1 cellular context compared by ENCODE assay signal in the genomic region with DNA sequence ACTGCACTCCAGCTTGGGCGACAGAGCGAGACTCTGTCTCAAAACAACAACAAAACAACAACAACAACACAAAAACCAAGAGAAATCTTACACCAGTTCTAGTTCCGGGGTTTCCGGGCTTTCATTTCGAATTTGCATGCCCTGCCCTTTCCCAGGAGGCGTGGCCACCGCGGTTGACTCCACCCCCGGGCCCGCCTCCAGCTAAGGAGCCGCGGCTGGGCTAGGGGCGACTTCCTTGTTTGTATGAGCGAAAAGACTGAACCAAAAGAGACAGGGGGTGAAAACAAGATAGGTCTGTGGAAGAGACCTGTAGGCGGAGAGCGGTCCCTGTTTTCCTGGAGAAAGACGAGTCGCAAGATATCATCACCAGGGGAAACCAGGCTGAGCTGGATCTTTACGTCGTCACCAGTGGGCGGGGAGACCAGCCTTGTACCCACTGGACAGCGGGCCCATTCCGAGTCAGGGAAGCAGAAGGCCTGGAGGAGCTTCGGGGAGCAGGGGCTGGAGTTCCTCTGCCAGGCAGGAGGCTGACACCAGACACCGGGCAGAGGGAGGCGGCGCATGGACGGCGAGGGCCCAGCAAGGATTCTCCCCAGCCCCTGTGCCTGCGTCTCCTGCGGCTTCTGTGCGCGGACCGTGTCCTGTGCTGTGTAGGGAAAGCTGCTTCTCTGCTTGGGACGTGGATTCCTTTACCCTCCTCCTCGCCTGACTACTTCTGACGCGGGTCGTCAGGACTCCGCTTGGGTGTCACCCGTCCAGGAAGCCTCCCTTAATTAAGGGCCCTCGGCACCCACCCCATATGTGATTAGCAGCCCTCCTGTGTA.
TF ChIP-seq lines count a peak whose summit lies in the region.

No MANE protein-coding gene starts in this region.

TF ChIP-seq in HepG2, 621 proteins besides CTCF, POLR2A, EP300 and RAD21 (continued from another document and continues in another):
- TF ChIP-seq, protein P1, sequence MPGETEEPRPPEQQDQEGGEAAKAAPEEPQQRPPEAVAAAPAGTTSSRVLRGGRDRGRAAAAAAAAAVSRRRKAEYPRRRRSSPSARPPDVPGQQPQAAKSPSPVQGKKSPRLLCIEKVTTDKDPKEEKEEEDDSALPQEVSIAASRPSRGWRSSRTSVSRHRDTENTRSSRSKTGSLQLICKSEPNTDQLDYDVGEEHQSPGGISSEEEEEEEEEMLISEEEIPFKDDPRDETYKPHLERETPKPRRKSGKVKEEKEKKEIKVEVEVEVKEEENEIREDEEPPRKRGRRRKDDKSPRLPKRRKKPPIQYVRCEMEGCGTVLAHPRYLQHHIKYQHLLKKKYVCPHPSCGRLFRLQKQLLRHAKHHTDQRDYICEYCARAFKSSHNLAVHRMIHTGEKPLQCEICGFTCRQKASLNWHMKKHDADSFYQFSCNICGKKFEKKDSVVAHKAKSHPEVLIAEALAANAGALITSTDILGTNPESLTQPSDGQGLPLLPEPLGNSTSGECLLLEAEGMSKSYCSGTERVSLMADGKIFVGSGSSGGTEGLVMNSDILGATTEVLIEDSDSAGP (CRISPR knock-in tag; IDR thresholded peaks at IDR 0.05; ENCODE audit: borderline replicate concordance), result peak; percentile 77; the same call in 1 of the 2 replicates
- TF ChIP-seq ZNF747 (CRISPR knock-in tag; IDR thresholded peaks at IDR 0.05; ENCODE audit: borderline replicate concordance) (peak; percentile 44; the same call in 1 of the 2 replicates), KAT2B (IDR thresholded peaks at IDR 0.05; ENCODE audit: borderline replicate concordance, low read depth, low read length) (no peak), ZBTB10 (CRISPR knock-in tag; IDR thresholded peaks at IDR 0.05; ENCODE audit: borderline replicate concordance) (0 out of 2 replicates have a peak, but pooled peaks have one; percentile 44), SOX6 (IDR thresholded peaks at IDR 0.05) (no peak), SOX6 (CRISPR knock-in tag; IDR thresholded peaks at IDR 0.05) (no peak), GLMP (CRISPR knock-in tag; IDR thresholded peaks at IDR 0.05; ENCODE audit: borderline replicate concordance) (no peak), ZNF674 (CRISPR knock-in tag; IDR thresholded peaks at IDR 0.05; ENCODE audit: low read depth) (no peak), NKX3-1 (CRISPR knock-in tag; IDR thresholded peaks at IDR 0.05) (no peak), MAF1 (CRISPR knock-in tag; IDR thresholded peaks at IDR 0.05; ENCODE audit: borderline replicate concordance) (no peak; the same call in 1 of the 2 replicates), PRMT3 (CRISPR knock-in tag; IDR thresholded peaks at IDR 0.05; ENCODE audit: borderline replicate concordance, low read depth) (0 out of 2 replicates have a peak, but pooled peaks have one; percentile 17), ZNF235 (CRISPR knock-in tag; IDR thresholded peaks at IDR 0.05; ENCODE audit: borderline replicate concordance) (no peak), HMG20B (CRISPR knock-in tag; conservative IDR thresholded peaks at IDR 0.05) (no peak), POGK (CRISPR knock-in tag; conservative IDR thresholded peaks at IDR 0.05) (no peak; the same call in 1 of the 2 replicates), MED8 (CRISPR knock-in tag; IDR thresholded peaks at IDR 0.05; ENCODE audit: insufficient replicate concordance) (no peak), EEA1 (CRISPR knock-in tag; IDR thresholded peaks at IDR 0.05; ENCODE audit: borderline replicate concordance) (no peak; the same call in 1 of the 2 replicates), ZNF260 (CRISPR knock-in tag; IDR thresholded peaks at IDR 0.05; ENCODE audit: borderline replicate concordance, low read depth) (no peak), ZNF619 (CRISPR knock-in tag; IDR thresholded peaks at IDR 0.05) (no peak), ZNF253 (CRISPR knock-in tag; IDR thresholded peaks at IDR 0.05; ENCODE audit: borderline replicate concordance) (no peak), ZNF891 (CRISPR knock-in tag; IDR thresholded peaks at IDR 0.05) (peak; percentile 48; the same call in 1 of the 2 replicates), ZNF3 (CRISPR knock-in tag; IDR thresholded peaks at IDR 0.05) (no peak), ERF (CRISPR knock-in tag; IDR thresholded peaks at IDR 0.05) (peak; percentile 72), TBX3 (IDR thresholded peaks at IDR 0.05; ENCODE audit: borderline replicate concordance) (no peak), ZNF678 (CRISPR knock-in tag; IDR thresholded peaks at IDR 0.05) (peak; percentile 63; the same call in 1 of the 2 replicates), SMAD9 (CRISPR knock-in tag; IDR thresholded peaks at IDR 0.05) (no peak), ARHGAP35 (CRISPR knock-in tag; IDR thresholded peaks at IDR 0.05; ENCODE audit: borderline replicate concordance) (no peak), HINFP (CRISPR knock-in tag; IDR thresholded peaks at IDR 0.05; ENCODE audit: low read depth) (no peak), KMT2A (CRISPR knock-in tag; IDR thresholded peaks at IDR 0.05) (no peak; the same call in 1 of the 2 replicates), ATAD3A (CRISPR knock-in tag; IDR thresholded peaks at IDR 0.05) (no peak), ZSCAN31 (CRISPR knock-in tag; IDR thresholded peaks at IDR 0.05; ENCODE audit: low read depth) (0 out of 2 replicates have a peak, but pooled peaks have one; percentile 57), ISL2 (CRISPR knock-in tag; IDR thresholded peaks at IDR 0.05) (no peak), SCMH1 (CRISPR knock-in tag; IDR thresholded peaks at IDR 0.05; ENCODE audit: borderline replicate concordance) (no peak), SALL1 (CRISPR knock-in tag; IDR thresholded peaks at IDR 0.05) (peak; percentile 77), CENPBD1 (CRISPR knock-in tag; IDR thresholded peaks at IDR 0.05; ENCODE audit: borderline replicate concordance, low read depth) (no peak), SATB2 (CRISPR knock-in tag; IDR thresholded peaks at IDR 0.05) (no peak), POGZ (CRISPR knock-in tag; IDR thresholded peaks at IDR 0.05) (no peak)
- TF ChIP-seq, protein P2, sequence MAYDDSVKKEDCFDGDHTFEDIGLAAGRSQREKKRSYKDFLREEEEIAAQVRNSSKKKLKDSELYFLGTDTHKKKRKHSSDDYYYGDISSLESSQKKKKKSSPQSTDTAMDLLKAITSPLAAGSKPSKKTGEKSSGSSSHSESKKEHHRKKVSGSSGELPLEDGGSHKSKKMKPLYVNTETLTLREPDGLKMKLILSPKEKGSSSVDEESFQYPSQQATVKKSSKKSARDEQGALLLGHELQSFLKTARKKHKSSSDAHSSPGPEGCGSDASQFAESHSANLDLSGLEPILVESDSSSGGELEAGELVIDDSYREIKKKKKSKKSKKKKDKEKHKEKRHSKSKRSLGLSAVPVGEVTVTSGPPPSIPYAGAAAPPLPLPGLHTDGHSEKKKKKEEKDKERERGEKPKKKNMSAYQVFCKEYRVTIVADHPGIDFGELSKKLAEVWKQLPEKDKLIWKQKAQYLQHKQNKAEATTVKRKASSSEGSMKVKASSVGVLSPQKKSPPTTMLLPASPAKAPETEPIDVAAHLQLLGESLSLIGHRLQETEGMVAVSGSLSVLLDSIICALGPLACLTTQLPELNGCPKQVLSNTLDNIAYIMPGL (CRISPR knock-in tag; IDR thresholded peaks at IDR 0.05; ENCODE audit: borderline replicate concordance in 1 of 2, low read depth in 1 of 2), result peak; percentile 46 to 90; a peak in 3 of 4 replicates
- TF ChIP-seq, protein P3, sequence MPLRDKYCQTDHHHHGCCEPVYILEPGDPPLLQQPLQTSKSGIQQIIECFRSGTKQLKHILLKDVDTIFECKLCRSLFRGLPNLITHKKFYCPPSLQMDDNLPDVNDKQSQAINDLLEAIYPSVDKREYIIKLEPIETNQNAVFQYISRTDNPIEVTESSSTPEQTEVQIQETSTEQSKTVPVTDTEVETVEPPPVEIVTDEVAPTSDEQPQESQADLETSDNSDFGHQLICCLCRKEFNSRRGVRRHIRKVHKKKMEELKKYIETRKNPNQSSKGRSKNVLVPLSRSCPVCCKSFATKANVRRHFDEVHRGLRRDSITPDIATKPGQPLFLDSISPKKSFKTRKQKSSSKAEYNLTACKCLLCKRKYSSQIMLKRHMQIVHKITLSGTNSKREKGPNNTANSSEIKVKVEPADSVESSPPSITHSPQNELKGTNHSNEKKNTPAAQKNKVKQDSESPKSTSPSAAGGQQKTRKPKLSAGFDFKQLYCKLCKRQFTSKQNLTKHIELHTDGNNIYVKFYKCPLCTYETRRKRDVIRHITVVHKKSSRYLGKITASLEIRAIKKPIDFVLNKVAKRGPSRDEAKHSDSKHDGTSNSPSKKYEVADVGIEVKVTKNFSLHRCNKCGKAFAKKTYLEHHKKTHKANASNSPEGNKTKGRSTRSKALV (CRISPR knock-in tag; IDR thresholded peaks at IDR 0.05), result no peak
- TF ChIP-seq, protein P4, sequence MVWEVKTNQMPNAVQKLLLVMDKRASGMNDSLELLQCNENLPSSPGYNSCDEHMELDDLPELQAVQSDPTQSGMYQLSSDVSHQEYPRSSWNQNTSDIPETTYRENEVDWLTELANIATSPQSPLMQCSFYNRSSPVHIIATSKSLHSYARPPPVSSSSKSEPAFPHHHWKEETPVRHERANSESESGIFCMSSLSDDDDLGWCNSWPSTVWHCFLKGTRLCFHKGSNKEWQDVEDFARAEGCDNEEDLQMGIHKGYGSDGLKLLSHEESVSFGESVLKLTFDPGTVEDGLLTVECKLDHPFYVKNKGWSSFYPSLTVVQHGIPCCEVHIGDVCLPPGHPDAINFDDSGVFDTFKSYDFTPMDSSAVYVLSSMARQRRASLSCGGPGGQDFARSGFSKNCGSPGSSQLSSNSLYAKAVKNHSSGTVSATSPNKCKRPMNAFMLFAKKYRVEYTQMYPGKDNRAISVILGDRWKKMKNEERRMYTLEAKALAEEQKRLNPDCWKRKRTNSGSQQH (CRISPR knock-in tag; IDR thresholded peaks at IDR 0.05; ENCODE audit: low read depth), result peak; percentile 20; the same call in 1 of the 2 replicates
- TF ChIP-seq, protein P5, sequence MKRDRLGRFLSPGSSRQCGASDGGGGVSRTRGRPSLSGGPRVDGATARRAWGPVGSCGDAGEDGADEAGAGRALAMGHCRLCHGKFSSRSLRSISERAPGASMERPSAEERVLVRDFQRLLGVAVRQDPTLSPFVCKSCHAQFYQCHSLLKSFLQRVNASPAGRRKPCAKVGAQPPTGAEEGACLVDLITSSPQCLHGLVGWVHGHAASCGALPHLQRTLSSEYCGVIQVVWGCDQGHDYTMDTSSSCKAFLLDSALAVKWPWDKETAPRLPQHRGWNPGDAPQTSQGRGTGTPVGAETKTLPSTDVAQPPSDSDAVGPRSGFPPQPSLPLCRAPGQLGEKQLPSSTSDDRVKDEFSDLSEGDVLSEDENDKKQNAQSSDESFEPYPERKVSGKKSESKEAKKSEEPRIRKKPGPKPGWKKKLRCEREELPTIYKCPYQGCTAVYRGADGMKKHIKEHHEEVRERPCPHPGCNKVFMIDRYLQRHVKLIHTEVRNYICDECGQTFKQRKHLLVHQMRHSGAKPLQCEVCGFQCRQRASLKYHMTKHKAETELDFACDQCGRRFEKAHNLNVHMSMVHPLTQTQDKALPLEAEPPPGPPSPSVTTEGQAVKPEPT (CRISPR knock-in tag; IDR thresholded peaks at IDR 0.05; ENCODE audit: low read depth), result 0 out of 2 replicates have a peak, but pooled peaks have one; percentile 65
